Comparison of ENCODE assay signal across 8 cellular contexts in the genomic region with DNA sequence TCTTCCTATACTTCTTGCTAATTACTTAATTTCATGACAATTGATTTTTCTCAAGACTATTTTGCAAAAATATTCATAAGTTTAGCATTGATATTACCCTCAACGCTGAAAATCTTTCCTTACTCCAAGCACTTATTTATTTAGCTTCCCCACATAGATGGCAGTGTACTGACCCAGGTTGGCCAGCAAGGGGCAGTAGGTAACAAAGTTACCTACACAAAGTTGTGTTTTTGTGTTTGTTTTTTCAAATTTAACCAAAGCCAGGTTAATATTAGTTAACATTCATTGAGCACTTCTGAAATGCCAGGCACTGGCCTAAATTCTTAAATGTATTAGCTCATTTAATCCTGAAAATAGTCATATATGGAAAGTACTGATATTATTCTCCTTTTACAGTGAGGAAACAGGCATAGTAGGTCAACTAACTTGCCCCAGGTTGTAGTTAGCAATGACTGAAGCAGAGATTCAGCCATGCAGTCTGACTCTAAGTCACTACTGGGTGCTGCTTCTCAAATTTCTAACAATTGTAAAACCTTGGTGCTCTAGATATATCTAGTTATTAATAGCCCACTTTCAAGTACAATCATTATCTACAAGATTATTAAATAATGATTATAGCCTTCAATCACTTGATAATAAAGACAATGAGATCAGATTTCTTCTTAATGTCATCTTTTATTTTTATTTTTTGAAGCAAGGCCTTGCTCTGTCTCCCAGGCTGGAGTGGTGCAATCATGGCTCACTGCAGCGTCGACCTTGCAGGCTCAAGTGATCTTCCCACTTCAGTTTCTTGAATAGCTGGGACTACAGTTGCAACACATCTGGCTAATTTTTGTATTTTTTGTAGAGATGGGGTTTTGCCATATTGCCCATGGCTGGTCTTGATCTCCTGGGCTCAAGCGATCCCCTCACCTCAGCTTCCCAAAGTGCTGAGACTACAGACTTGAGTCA. TPM values are rescaled to one million over a fixed set of nuclear protein-coding genes. Genes with fewer than 3 reads are reported as not detected.
DNase-seq lines count a peak whose midpoint lies in the region; ATAC-seq and TF ChIP-seq lines count a peak whose summit lies in the region.

No MANE protein-coding gene starts in this region.

- H3K18ac ChIP-seq in trophoblast cell (ENCODE audit: low read length): no peak overlapping the region

- no peaks in the 10 kb centered on the region for H3K27me3 ChIP-seq in trophoblast cell (ENCODE audit: insufficient read depth, low read length)

- no peak overlapping the region for H3K23ac ChIP-seq in trophoblast cell (ENCODE audit: low read length)

- H3K4me1 ChIP-seq in trophoblast cell (ENCODE audit: control insufficient read depth in 1 of 2, insufficient read depth in 2 of 2, low read length in 2 of 2): peaks cover 2% of the 10 kb centered on the region in 2 experiments

- H4K91ac ChIP-seq in trophoblast cell (ENCODE audit: low read depth, low read length): no peak overlapping the region

- H2AK5ac ChIP-seq in trophoblast cell (ENCODE audit: low read length): no peak overlapping the region

- no peak overlapping the region for H3K4me2 ChIP-seq in trophoblast cell (ENCODE audit: low read length)

- intact Hi-C loops in activated T-helper 2 cell treated with anti-CD3 and anti-CD28 coated beads, Interferon-gamma antibody, Interleukin-2, Interleukin-4, amounts not matched to agents 10 μg/mL and 5 μg/mL and 100 μg/mL, durations not matched to agents 14 hours and 24 hours and 36 hours (cut with micrococcal nuclease): loop anchor here (1.0 kb wide), 1 partner anchor 54 kb away; no protein-coding TSS in a partner anchor

- no peak overlapping the region for H4K8ac ChIP-seq in trophoblast cell (ENCODE audit: low read depth, low read length)

- peaks cover 16% of the 10 kb centered on the region for H3K36me3 Mint-ChIP-seq in WTC11
- H3K36me3 Mint-ChIP-seq in activated T-helper 2 cell treated with anti-CD3 and anti-CD28 coated beads, Interferon-gamma antibody, Interleukin-2, Interleukin-4, amounts not matched to agents 10 μg/mL and 5 μg/mL and 100 μg/mL, durations not matched to agents 14 hours and 24 hours and 36 hours (ENCODE audit: low read depth): peaks cover 8% of the 10 kb centered on the region

- H3K4me1 Mint-ChIP-seq in WTC11: peaks cover 10% of the 10 kb centered on the region
- peaks cover 25% of the 10 kb centered on the region for H3K4me1 Mint-ChIP-seq in activated T-helper 2 cell treated with anti-CD3 and anti-CD28 coated beads, Interferon-gamma antibody, Interleukin-2, Interleukin-4, amounts not matched to agents 10 μg/mL and 5 μg/mL and 100 μg/mL, durations not matched to agents 14 hours and 24 hours and 36 hours (ENCODE audit: low read depth)

- H3K27me3 Mint-ChIP-seq in WTC11 (ENCODE audit: low read depth): peaks cover 19% of the 10 kb centered on the region
- H3K27me3 Mint-ChIP-seq in activated T-helper 2 cell treated with anti-CD3 and anti-CD28 coated beads, Interferon-gamma antibody, Interleukin-2, Interleukin-4, amounts not matched to agents 10 μg/mL and 5 μg/mL and 100 μg/mL, durations not matched to agents 14 hours and 24 hours and 36 hours (ENCODE audit: low read depth): no peaks in the 10 kb centered on the region

- H3K27ac Mint-ChIP-seq in WTC11: no peak overlapping the region
- H3K27ac Mint-ChIP-seq in activated T-helper 2 cell treated with anti-CD3 and anti-CD28 coated beads, Interferon-gamma antibody, Interleukin-2, Interleukin-4, amounts not matched to agents 10 μg/mL and 5 μg/mL and 100 μg/mL, durations not matched to agents 14 hours and 24 hours and 36 hours: no peak overlapping the region

- no peak overlapping the region for H3K9ac ChIP-seq in trophoblast cell (ENCODE audit: low read length)

- POLR2A ChIA-PET in WTC11 (lab: Charles Lee): no interaction called here

- H2BK5ac ChIP-seq in trophoblast cell (ENCODE audit: low read depth, low read length, poor library complexity): no peak overlapping the region

- H3K14ac ChIP-seq in trophoblast cell (ENCODE audit: low read length): no peak overlapping the region

- WGBS in trophoblast cell (ENCODE audit: extremely low coverage, insufficient coverage, insufficient read length): no CpG with 5 or more reads among the region's 4 CpGs

- CTCF ChIA-PET in WTC11 (lab: Charles Lee): interaction anchor here (1.0 to 3.4 kb wide), 3 partner anchors 54 to 58 kb away, joined by 3 to 37 read pairs (median 8); no protein-coding TSS in a partner anchor

- no peaks in the 10 kb centered on the region for H3K79me1 ChIP-seq in trophoblast cell (ENCODE audit: low read length)

- TF ChIP-seq CTCF in AG10803 (conservative IDR thresholded peaks at IDR 0.05; ENCODE audit: low read length): peak; percentile 85
- TF ChIP-seq CTCF in GM12873 (IDR thresholded peaks at IDR 0.05; ENCODE audit: insufficient read depth, low read depth, low read length, missing control alignments): peak; percentile 72
- peak; percentile 61 for TF ChIP-seq CTCF in LNCaP clone FGC (IDR thresholded peaks at IDR 0.05; ENCODE audit: control insufficient read depth, extremely low read depth, insufficient read depth)
- peak; percentile 58 for TF ChIP-seq CTCF in WTC11 (IDR thresholded peaks at IDR 0.05)
- TF ChIP-seq CTCF in fibroblast of mammary gland (conservative IDR thresholded peaks at IDR 0.05; ENCODE audit: control insufficient read depth, insufficient read depth, low read depth, low read length): peak; percentile 88

- H3K4ac ChIP-seq in trophoblast cell (ENCODE audit: low read depth, low read length): no peak overlapping the region

- H3K4me3 ChIP-seq in AG10803 (ENCODE audit: low read length) (no peak overlapping the region), LNCaP clone FGC (ENCODE audit: low read depth, low read length) (no peak overlapping the region), fibroblast of mammary gland (ENCODE audit: control insufficient read depth, low read depth, low read length) (no peak overlapping the region), trophoblast cell (ENCODE audit: low read depth, low read length) (no peak overlapping the region)

- no peaks in the 10 kb centered on the region for H3K79me2 ChIP-seq in trophoblast cell (ENCODE audit: control insufficient read depth, insufficient read depth, low read length, poor library complexity)

- ATAC-seq in WTC11 (peak; percentile 80), GM19467 (IDR thresholded peaks at IDR 0.05; ENCODE audit: unreplicated experiment) (no peak)

- no peak overlapping the region for H3K4me3 Mint-ChIP-seq in WTC11
- H3K4me3 Mint-ChIP-seq in activated T-helper 2 cell treated with anti-CD3 and anti-CD28 coated beads, Interferon-gamma antibody, Interleukin-2, Interleukin-4, amounts not matched to agents 10 μg/mL and 5 μg/mL and 100 μg/mL, durations not matched to agents 14 hours and 24 hours and 36 hours (ENCODE audit: low read depth): no peak overlapping the region

- no peak overlapping the region for H3K27ac ChIP-seq in trophoblast cell (ENCODE audit: low read depth, low read length)

- H3K36me3 ChIP-seq in trophoblast cell (ENCODE audit: control insufficient read depth in 1 of 2, insufficient read depth in 2 of 2, low read length in 2 of 2): no peaks in the 10 kb centered on the region

- H3K9me3 ChIP-seq in trophoblast cell (ENCODE audit: insufficient read depth, low read depth, low read length): peaks cover 2% of the 10 kb centered on the region

- peaks cover 21% of the 10 kb centered on the region for H3K9me3 Mint-ChIP-seq in WTC11
- H3K9me3 Mint-ChIP-seq in activated T-helper 2 cell treated with anti-CD3 and anti-CD28 coated beads, Interferon-gamma antibody, Interleukin-2, Interleukin-4, amounts not matched to agents 10 μg/mL and 5 μg/mL and 100 μg/mL, durations not matched to agents 14 hours and 24 hours and 36 hours: peaks cover 6% of the 10 kb centered on the region

- H2BK120ac ChIP-seq in trophoblast cell (ENCODE audit: insufficient read depth, low read length, poor library complexity): peak overlapping the region; percentile 36

- H2BK12ac ChIP-seq in trophoblast cell (ENCODE audit: low read length): peak overlapping the region; percentile 25

- DNase-seq in AG10803 (ENCODE audit: low read depth) (peak; percentile 44), LNCaP clone FGC (ENCODE audit: low read depth) (no peak), WTC11 (ENCODE audit: low spot score) (peak; percentile 26), fibroblast of mammary gland (ENCODE audit: low read depth) (peak; percentile 64), trophoblast cell (peak in 1 of 2 donors; percentile 58)
- no peak for DNase-seq in activated T-helper 2 cell treated with anti-CD3 and anti-CD28 coated beads, Interferon-gamma antibody, Interleukin-2, Interleukin-4, amounts not matched to agents 10 μg/mL and 5 μg/mL and 100 μg/mL, durations not matched to agents 14 hours and 24 hours and 36 hours (ENCODE audit: low spot score)

- H2AFZ ChIP-seq in trophoblast cell (ENCODE audit: insufficient read depth, low read length, poor library complexity): no peak overlapping the region

- no peak overlapping the region for H4K12ac ChIP-seq in trophoblast cell (ENCODE audit: low read depth, low read length)

TF ChIP-seq in WTC11, 78 proteins besides CTCF, POLR2A, EP300 and RAD21 (continues in another document):
- TF ChIP-seq ZBTB21 (CRISPR knock-in tag; IDR thresholded peaks at IDR 0.05; ENCODE audit: borderline replicate concordance): no peak
- no peak for TF ChIP-seq TEAD1 (CRISPR knock-in tag; IDR thresholded peaks at IDR 0.05)
- no peak for TF ChIP-seq TEAD4 (CRISPR knock-in tag; IDR thresholded peaks at IDR 0.05)
- TF ChIP-seq ZNF416 (CRISPR knock-in tag; IDR thresholded peaks at IDR 0.05): no peak
- TF ChIP-seq, protein P1, sequence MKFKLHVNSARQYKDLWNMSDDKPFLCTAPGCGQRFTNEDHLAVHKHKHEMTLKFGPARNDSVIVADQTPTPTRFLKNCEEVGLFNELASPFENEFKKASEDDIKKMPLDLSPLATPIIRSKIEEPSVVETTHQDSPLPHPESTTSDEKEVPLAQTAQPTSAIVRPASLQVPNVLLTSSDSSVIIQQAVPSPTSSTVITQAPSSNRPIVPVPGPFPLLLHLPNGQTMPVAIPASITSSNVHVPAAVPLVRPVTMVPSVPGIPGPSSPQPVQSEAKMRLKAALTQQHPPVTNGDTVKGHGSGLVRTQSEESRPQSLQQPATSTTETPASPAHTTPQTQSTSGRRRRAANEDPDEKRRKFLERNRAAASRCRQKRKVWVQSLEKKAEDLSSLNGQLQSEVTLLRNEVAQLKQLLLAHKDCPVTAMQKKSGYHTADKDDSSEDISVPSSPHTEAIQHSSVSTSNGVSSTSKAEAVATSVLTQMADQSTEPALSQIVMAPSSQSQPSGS (CRISPR knock-in tag; IDR thresholded peaks at IDR 0.05; ENCODE audit: borderline replicate concordance, low read depth): no peak

RNA-seq across cellular contexts. Expression of a gene that starts 5.8 kb away (rescaled TPM):
- 95.4 to 106 TPM (median 101 TPM) in 3 replicates for total RNA-seq in WTC11 (2021)
- 40.8 and 41.0 TPM in 2 replicates for polyA plus RNA-seq in trophoblast cell (2013)
- total RNA-seq in activated T-helper 2 cell treated with anti-CD3 and anti-CD28 coated beads, Interferon-gamma antibody, Interleukin-2, Interleukin-4, amounts not matched to agents 10 μg/mL and 5 μg/mL and 100 μg/mL, durations not matched to agents 14 hours and 24 hours and 36 hours: 71.6 and 72.7 TPM in 2 replicates

RNA-seq across cellular contexts. Expression of a gene that starts 31.8 kb away (rescaled TPM):
- 6.0 to 6.4 TPM (median 6.3 TPM) in 3 replicates for total RNA-seq in WTC11 (2021)
- polyA plus RNA-seq in trophoblast cell (2013): 8.0 and 8.5 TPM in 2 replicates
- 14.8 and 15.8 TPM in 2 replicates for total RNA-seq in activated T-helper 2 cell treated with anti-CD3 and anti-CD28 coated beads, Interferon-gamma antibody, Interleukin-2, Interleukin-4, amounts not matched to agents 10 μg/mL and 5 μg/mL and 100 μg/mL, durations not matched to agents 14 hours and 24 hours and 36 hours

Comparison
In these comparisons a context has a peak if more than half of its experiments do, and no peak if none do; other contexts are left out.
1. DNase-seq: peak in AG10803 (single experiment), WTC11 (single experiment) and fibroblast of mammary gland (single experiment); none in LNCaP clone FGC (single experiment) and activated T-helper 2 cell treated with anti-CD3 and anti-CD28 coated beads, Interferon-gamma antibody, Interleukin-2, Interleukin-4, amounts not matched to agents 10 μg/mL and 5 μg/mL and 100 μg/mL, durations not matched to agents 14 hours and 24 hours and 36 hours (single experiment).
2. Peak in every context shown above with its lines, with median percentiles within 50 percentile points of each other: CTCF ChIP-seq.